In the genomic region with DNA sequence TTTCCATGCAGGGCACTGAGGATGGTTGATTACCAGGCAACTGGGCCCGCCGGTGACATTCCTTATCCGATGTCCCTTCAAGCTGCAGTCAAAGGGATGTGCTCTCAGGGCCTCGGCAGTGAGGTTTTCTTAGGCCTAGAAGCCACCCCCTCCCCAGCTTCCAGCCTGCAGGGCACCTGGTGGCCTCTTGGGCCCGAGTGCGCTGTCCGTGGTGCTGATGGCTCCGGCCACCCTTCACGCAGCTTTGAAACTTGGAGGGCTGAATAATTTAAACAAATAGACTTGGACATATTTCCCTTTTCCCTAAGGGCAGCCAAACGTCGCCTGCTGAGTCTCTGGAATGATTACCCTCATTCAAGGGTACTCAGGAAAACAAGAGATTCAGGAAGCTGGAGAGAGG, we compare ENCODE assay signal across 2 cellular contexts.
TF ChIP-seq lines count a peak whose summit lies in the region.

No MANE protein-coding gene starts in this region.

TF ChIP-seq in GM23338, 12 proteins besides CTCF, POLR2A, EP300 and RAD21:
- TF ChIP-seq STAT1 (IDR thresholded peaks at IDR 0.05; ENCODE audit: unreplicated experiment) (no peak), REST (IDR thresholded peaks at IDR 0.05; ENCODE audit: unreplicated experiment) (peak; percentile 99)
TF ChIP-seq in GM23338: peak in this region for 1.

TF ChIP-seq in GM12878, 131 proteins besides CTCF, POLR2A, EP300 and RAD21:
- TF ChIP-seq RCOR1 (conservative IDR thresholded peaks at IDR 0.05; ENCODE audit: low read depth, low read length) (peak; percentile 65; the same call in 1 of the 2 replicates), NFYA (IDR thresholded peaks at IDR 0.05; ENCODE audit: borderline replicate concordance, low read depth, low read length) (no peak), REST (IDR thresholded peaks at IDR 0.05; ENCODE audit: low read depth, low read length) (peak; percentile 97)
